Comparison of ENCODE assay signal across 1 cellular context in the genomic region with DNA sequence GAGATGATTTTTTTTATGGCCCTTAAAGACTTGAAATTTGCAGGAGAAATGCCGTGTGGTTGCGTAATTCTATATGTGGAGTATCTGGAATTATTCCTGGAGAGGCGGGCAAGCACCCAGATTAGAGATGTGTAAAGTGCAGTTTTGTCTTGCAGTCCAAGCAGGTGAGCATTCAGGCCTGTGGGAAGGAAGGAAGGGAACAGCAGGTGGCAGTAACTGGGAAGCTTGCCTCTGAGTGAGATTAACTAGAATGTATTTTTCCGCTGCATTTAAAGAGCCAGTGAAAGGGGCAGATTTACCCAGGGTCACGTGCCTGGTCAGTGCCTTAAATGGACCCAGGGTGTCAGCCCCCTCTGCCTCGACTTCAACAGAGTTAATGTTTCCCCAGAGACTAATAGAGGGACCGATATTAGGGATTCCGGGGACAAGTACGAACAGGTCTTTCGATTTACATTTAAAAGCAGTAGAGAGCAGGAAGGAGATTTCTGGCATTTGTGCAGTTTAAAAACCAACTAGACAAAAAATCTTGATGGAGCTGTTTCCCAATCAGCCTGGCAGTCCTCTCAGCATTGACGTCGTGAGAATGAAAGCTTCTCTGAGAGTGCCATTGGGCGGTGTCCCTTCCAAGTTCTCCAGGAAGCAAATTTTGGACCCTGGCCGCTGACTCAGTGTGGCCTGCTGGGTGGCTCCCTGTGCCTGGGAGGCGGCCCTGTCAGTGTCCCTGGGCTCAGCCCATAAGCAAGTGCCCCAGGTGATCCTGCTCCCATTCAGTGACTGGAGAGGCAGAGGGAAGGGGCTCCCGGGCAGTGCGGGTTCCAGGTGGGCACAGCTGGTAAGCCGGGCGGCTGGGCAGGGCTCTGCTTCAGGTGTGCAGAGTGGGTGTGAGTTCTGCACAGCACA.
TF ChIP-seq lines count a peak whose summit lies in the region.

No MANE protein-coding gene starts in this region.

TF ChIP-seq in H1, 55 proteins besides CTCF, POLR2A, EP300 and RAD21:
- TF ChIP-seq SP4 (IDR thresholded peaks at IDR 0.05; ENCODE audit: low read length) (no peak), CEBPB (IDR thresholded peaks at IDR 0.05; ENCODE audit: low read depth, low read length) (peak; percentile 65; the same call in 1 of the 2 replicates), CHD2 (IDR thresholded peaks at IDR 0.05; ENCODE audit: low read length) (no peak)
TF ChIP-seq in H1: peak in this region for 1.
